Comparison of ENCODE assay signal across 21 cellular contexts in genomic region chr4:75048208-75048879, GRCh38.
DNase-seq lines count a peak whose midpoint lies in the region; ATAC-seq and TF ChIP-seq lines count a peak whose summit lies in the region.
"Had no signal": no experiment of that assay in that cellular context is flagged by ENCODE, and none has a peak within 500 bp of the region (broad histone marks: within the 10 kb centered on the region; RNA-seq: fewer than 3 reads in every experiment).

No MANE protein-coding gene starts in this region.

- no peak for ATAC-seq in HG02970 (IDR thresholded peaks at IDR 0.05; ENCODE audit: low FRiP score, unreplicated experiment)
- ATAC-seq in GM19023 (IDR thresholded peaks at IDR 0.05; ENCODE audit: unreplicated experiment), result no peak
- ATAC-seq: stimulated activated effector memory CD8-positive, alpha-beta T cell treated with anti-CD3 and anti-CD28 coated beads, Interleukin-12 subunit alpha, Interleukin-12 subunit beta, amount 100 ng/mL, for 72 hours had no signal

- no peak overlapping the region for H3K4me3 ChIP-seq in brain microvascular endothelial cell (ENCODE audit: low read depth, low read length)
- H3K4me3 ChIP-seq: coronary artery, tibial artery had no signal

- peaks cover 3% of the 10 kb centered on the region for H3K36me3 Mint-ChIP-seq in neural crest cell (ENCODE audit: low read depth)
- H3K36me3 Mint-ChIP-seq: stimulated activated effector memory CD8-positive, alpha-beta T cell treated with anti-CD3 and anti-CD28 coated beads, Interleukin-12 subunit alpha, Interleukin-12 subunit beta, amount 100 ng/mL, for 72 hours had no signal

- no peaks in the 10 kb centered on the region for H3K27me3 ChIP-seq in brain microvascular endothelial cell (replicated peaks)
- H3K27me3 ChIP-seq: tibial artery had no signal

- H3K36me3 ChIP-seq in brain microvascular endothelial cell (replicated peaks), result no peaks in the 10 kb centered on the region

- no peaks in the 10 kb centered on the region for H3K27me3 Mint-ChIP-seq in neural crest cell (ENCODE audit: low read depth)

- H3K9me3 Mint-ChIP-seq in neural crest cell, result peaks cover 5% of the 10 kb centered on the region

- no peak overlapping the region for H3K4me3 Mint-ChIP-seq in neural crest cell
- H3K4me3 Mint-ChIP-seq: stimulated activated effector memory CD8-positive, alpha-beta T cell treated with anti-CD3 and anti-CD28 coated beads, Interleukin-12 subunit alpha, Interleukin-12 subunit beta, amount 100 ng/mL, for 72 hours had no signal

- in situ Hi-C loops in brain microvascular endothelial cell (cut with HindIII; ENCODE audit: low pct_ligation_motif_present, low sequenced_read_pairs), result no loop called here

- TF ChIP-seq CTCF in GM12873 (IDR thresholded peaks at IDR 0.05; ENCODE audit: insufficient read depth, low read depth, low read length, missing control alignments), result peak; percentile 25
- peak; percentile 49; the same call in 1 of the 2 replicates for TF ChIP-seq CTCF in LNCAP (IDR thresholded peaks at IDR 0.05)
- peak; percentile 38 for TF ChIP-seq CTCF in brain microvascular endothelial cell (IDR thresholded peaks at IDR 0.05; ENCODE audit: low read depth, low read length, missing control alignments)
- peak; percentile 38 for TF ChIP-seq CTCF in neural crest cell (conservative IDR thresholded peaks at IDR 0.05)

- no peak overlapping the region for H3K27ac ChIP-seq in brain microvascular endothelial cell
- H3K27ac ChIP-seq: coronary artery, HL-60, tibial artery had no signal

- no peak for DNase-seq in brain microvascular endothelial cell
- DNase-seq in neural crest cell (ENCODE audit: low read depth, low spot score), result no peak
- no peak for DNase-seq in effector CD8-positive, alpha-beta T cell (lab: John Stamatoyannopoulos, UW)
- DNase-seq in NCI-H2196 treated with DMSO at 0.1 percent for 48 hours (lab: John Stamatoyannopoulos, UW; ENCODE audit: unreplicated experiment), result no peak
- DNase-seq: activated CD4-positive, CD25-positive, alpha-beta regulatory T cell treated with anti-CD3 and anti-CD28 coated beads, Interleukin-2, amount 50 U/mL, for 72 hours; activated CD8-positive, alpha-beta memory T cell treated with anti-CD3 and anti-CD28 coated beads, Interleukin-2, amount 50 U/mL, for 4 hours; activated gamma-delta T cell treated with Interleukin-2 at 50 U/mL for 16 hours; aorta; erythroblast; kidney glomerular epithelial cell; NCI-H2029; NCI-H524 treated with DMSO at 0.1 percent for 48 hours; T-helper 1 cell; tibial artery had no signal

- H3K4me1 Mint-ChIP-seq in neural crest cell, result no peaks in the 10 kb centered on the region
- H3K4me1 Mint-ChIP-seq: stimulated activated effector memory CD8-positive, alpha-beta T cell treated with anti-CD3 and anti-CD28 coated beads, Interleukin-12 subunit alpha, Interleukin-12 subunit beta, amount 100 ng/mL, for 72 hours had no signal

- no peak overlapping the region for H3K27ac Mint-ChIP-seq in neural crest cell (ENCODE audit: unreplicated experiment)
- H3K27ac Mint-ChIP-seq: stimulated activated effector memory CD8-positive, alpha-beta T cell treated with anti-CD3 and anti-CD28 coated beads, Interleukin-12 subunit alpha, Interleukin-12 subunit beta, amount 100 ng/mL, for 72 hours had no signal
